ENCODE assay signal across 18 cellular contexts in the genomic region with DNA sequence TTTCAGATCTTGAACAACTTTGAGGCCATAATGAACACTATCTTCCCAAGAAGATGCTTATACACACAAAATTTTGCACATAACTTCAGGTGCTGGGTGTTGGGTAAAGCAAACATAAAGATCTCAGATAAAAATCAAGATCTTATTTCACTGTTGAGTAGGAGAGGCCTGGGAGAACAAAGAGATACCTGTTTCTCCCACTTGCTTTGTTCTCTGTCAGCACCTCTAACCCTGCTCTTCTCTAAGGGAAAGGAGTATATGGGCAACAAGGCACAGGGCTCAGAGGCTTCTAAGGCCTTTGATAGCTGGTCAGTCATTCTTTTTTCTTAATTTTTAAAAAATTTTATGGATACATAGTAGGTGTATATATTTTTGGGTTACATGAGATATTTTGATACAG. TPM values are rescaled to one million over a fixed set of nuclear protein-coding genes. Genes with fewer than 3 reads are reported as not detected.
DNase-seq lines count a peak whose midpoint lies in the region; ATAC-seq and TF ChIP-seq lines count a peak whose summit lies in the region.
"Had no signal": no experiment of that assay in that cellular context is flagged by ENCODE, and none has a peak within 500 bp of the region (broad histone marks: within the 10 kb centered on the region; RNA-seq: fewer than 3 reads in every experiment).

No MANE protein-coding gene starts in this region.

- CTCF ChIA-PET in Calu3 (lab: Charles Lee), result interaction anchor here (0.7 kb wide), 1 partner anchor 21 kb away, joined by 5 read pairs; no protein-coding TSS in a partner anchor
- CTCF ChIA-PET in activated CD8-positive, alpha-beta T cell treated with anti-CD3 and anti-CD28 coated beads for 36 hours (lab: Charles Lee), result interaction anchor here (1.0 kb wide), 1 partner anchor 53 kb away, joined by 3 read pairs; no protein-coding TSS in a partner anchor

- H3K27me3 ChIP-seq in OCI-LY1 (ENCODE audit: insufficient read depth, low read length) (no peaks in the 10 kb centered on the region), prostate gland (replicated peaks; ENCODE audit: insufficient read depth) (no peaks in the 10 kb centered on the region)
- H3K27me3 ChIP-seq: BE2C had no signal

- H3K36me3 Mint-ChIP-seq in Calu3 (ENCODE audit: insufficient read depth, unreplicated experiment) (peaks cover 22% of the 10 kb centered on the region), T-helper 17 cell (ENCODE audit: low read depth) (no peaks in the 10 kb centered on the region)
- H3K36me3 Mint-ChIP-seq in activated CD8-positive, alpha-beta T cell treated with anti-CD3 and anti-CD28 coated beads for 36 hours (ENCODE audit: low read depth), result no peaks in the 10 kb centered on the region
- H3K36me3 Mint-ChIP-seq: CD4-positive, CD25-positive, alpha-beta regulatory T cell had no signal

- no peak for ATAC-seq in T-helper 17 cell
- no peak for ATAC-seq in activated CD8-positive, alpha-beta T cell treated with anti-CD3 and anti-CD28 coated beads for 36 hours
- ATAC-seq: GM23338 had no signal

- H3K4me3 Mint-ChIP-seq in Calu3 (ENCODE audit: low read depth, unreplicated experiment) (no peak overlapping the region), T-helper 17 cell (no peak overlapping the region)
- no peak overlapping the region for H3K4me3 Mint-ChIP-seq in activated CD8-positive, alpha-beta T cell treated with anti-CD3 and anti-CD28 coated beads for 36 hours
- H3K4me3 Mint-ChIP-seq: CD4-positive, CD25-positive, alpha-beta regulatory T cell; GM23338 had no signal

- no peak for TF ChIP-seq POLR2A in prostate gland (IDR thresholded peaks at IDR 0.05)

- H3K27me3 Mint-ChIP-seq in Calu3 (ENCODE audit: unreplicated experiment), result no peaks in the 10 kb centered on the region
- H3K27me3 Mint-ChIP-seq in T-helper 17 cell, result peaks cover 4% of the 10 kb centered on the region
- no peaks in the 10 kb centered on the region for H3K27me3 Mint-ChIP-seq in activated CD8-positive, alpha-beta T cell treated with anti-CD3 and anti-CD28 coated beads for 36 hours
- H3K27me3 Mint-ChIP-seq: CD8-positive, alpha-beta memory T cell had no signal

- H3K4me2 ChIP-seq in OCI-LY1 (ENCODE audit: low read length), result no peak overlapping the region
- H3K4me2 ChIP-seq: GM23338 had no signal

- H3K9ac ChIP-seq in OCI-LY1 (ENCODE audit: low read length), result no peak overlapping the region

- H3K9me2 ChIP-seq in OCI-LY1 (ENCODE audit: low read depth, low read length), result no peaks in the 10 kb centered on the region

- H3K4me3 ChIP-seq in OCI-LY1 (ENCODE audit: low read depth, low read length, poor library complexity, severe bottlenecking) (no peak overlapping the region), prostate gland (no peak overlapping the region)
- H3K4me3 ChIP-seq: GM23338 had no signal

- TF ChIP-seq CTCF in Calu3 (IDR thresholded peaks at IDR 0.05; ENCODE audit: unreplicated experiment), result no peak
- TF ChIP-seq CTCF in OCI-LY1 (IDR thresholded peaks at IDR 0.05; ENCODE audit: low read length), result no peak
- no peak for TF ChIP-seq CTCF in prostate gland (IDR thresholded peaks at IDR 0.05)
- TF ChIP-seq CTCF in activated CD8-positive, alpha-beta T cell treated with anti-CD3 and anti-CD28 coated beads for 36 hours (IDR thresholded peaks at IDR 0.05), result no peak

- H3K79me2 ChIP-seq in OCI-LY1 (ENCODE audit: insufficient read depth, low read length), result no peaks in the 10 kb centered on the region; the same call in 1 of the 2 replicates

- POLR2A ChIA-PET in activated CD8-positive, alpha-beta T cell treated with anti-CD3 and anti-CD28 coated beads for 36 hours (lab: Charles Lee), result no interaction called here

- no peaks in the 10 kb centered on the region; the same call in 1 of the 2 replicates for H3K36me3 ChIP-seq in OCI-LY1 (ENCODE audit: insufficient read depth, low read length)
- H3K36me3 ChIP-seq in prostate gland, result no peaks in the 10 kb centered on the region
- H3K36me3 ChIP-seq: BE2C had no signal

- peaks cover 22% of the 10 kb centered on the region for H3K4me1 Mint-ChIP-seq in Calu3 (ENCODE audit: low read depth, unreplicated experiment)
- peaks cover 3% of the 10 kb centered on the region for H3K4me1 Mint-ChIP-seq in T-helper 17 cell
- H3K4me1 Mint-ChIP-seq in activated CD8-positive, alpha-beta T cell treated with anti-CD3 and anti-CD28 coated beads for 36 hours (ENCODE audit: low read depth), result peaks cover 6% of the 10 kb centered on the region
- H3K4me1 Mint-ChIP-seq: GM23338 had no signal

- H3K27ac Mint-ChIP-seq in Calu3 (ENCODE audit: unreplicated experiment), result no peak overlapping the region
- no peak overlapping the region for H3K27ac Mint-ChIP-seq in T-helper 17 cell
- no peak overlapping the region for H3K27ac Mint-ChIP-seq in activated CD8-positive, alpha-beta T cell treated with anti-CD3 and anti-CD28 coated beads for 36 hours
- H3K27ac Mint-ChIP-seq: CD4-positive, CD25-positive, alpha-beta regulatory T cell; CD8-positive, alpha-beta memory T cell; GM23338 had no signal

- BruUV-seq in Calu3 (replicated peaks; lab: Mats Ljungman, UMichigan), result no TSS peak

- peaks cover 8% of the 10 kb centered on the region for H3K9me3 Mint-ChIP-seq in Calu3 (ENCODE audit: low read depth, unreplicated experiment)
- no peaks in the 10 kb centered on the region for H3K9me3 Mint-ChIP-seq in activated CD8-positive, alpha-beta T cell treated with anti-CD3 and anti-CD28 coated beads for 36 hours
- H3K9me3 Mint-ChIP-seq: CD8-positive, alpha-beta memory T cell had no signal

- intact Hi-C loops in Calu3 (cut with micrococcal nuclease; ENCODE audit: unreplicated experiment), result loop anchor here (2.0 kb wide), 1 partner anchor 44 kb away; no protein-coding TSS in a partner anchor
- intact Hi-C loops in prostate gland (cut with DNase I), result no loop called here
- intact Hi-C loops in activated CD8-positive, alpha-beta T cell treated with anti-CD3 and anti-CD28 coated beads for 36 hours (cut with micrococcal nuclease), result no loop called here

- H3K4me1 ChIP-seq in OCI-LY1 (ENCODE audit: insufficient read depth, low read length, severe bottlenecking), result peaks cover 16% of the 10 kb centered on the region
- H3K4me1 ChIP-seq in prostate gland (replicated peaks), result no peaks in the 10 kb centered on the region
- H3K4me1 ChIP-seq: BE2C had no signal

- H3K27ac ChIP-seq in OCI-LY1 (ENCODE audit: low read depth, low read length, poor library complexity, severe bottlenecking) (no peak overlapping the region), prostate gland (peak overlapping the region; percentile 27 to 50)

- DNase-seq in NCI-H2171 treated with DMSO at 0.1 percent for 48 hours (lab: John Stamatoyannopoulos, UW), result peak; percentile 13
- DNase-seq in NCI-H2171 (lab: John Stamatoyannopoulos, UW), result no peak
- peak; percentile 52 for DNase-seq in Calu3
- peak; percentile 10 for DNase-seq in prostate gland (ENCODE audit: low spot score)
- no peak for DNase-seq in T-helper 17 cell
- DNase-seq in activated CD8-positive, alpha-beta T cell treated with anti-CD3 and anti-CD28 coated beads for 36 hours, result no peak
- DNase-seq: ACHN; BE2C; C1 segment of cervical spinal cord; CD4-positive, CD25-positive, alpha-beta regulatory T cell; CD8-positive, alpha-beta memory T cell; COR-L47; DMS153; DMS79; GDM1; HCEC 1CT had no signal

- peak overlapping the region; percentile 54 for H2AFZ ChIP-seq in OCI-LY1 (ENCODE audit: low read length)

- H3K9me3 ChIP-seq in OCI-LY1 (ENCODE audit: low read length) (0 out of 2 replicates have a peak, but pooled peaks cover 5% of the 10 kb centered on the region), prostate gland (no peaks in the 10 kb centered on the region), T-helper 17 cell (ENCODE audit: control insufficient read depth, low read length, poor library complexity, severe bottlenecking) (no peaks in the 10 kb centered on the region)
- H3K9me3 ChIP-seq: BE2C had no signal

- H4K20me1 ChIP-seq in OCI-LY1 (ENCODE audit: insufficient read depth, low read length), result no peaks in the 10 kb centered on the region

- H3F3A ChIP-seq in OCI-LY1 (ENCODE audit: insufficient read depth, low read length), result no peaks in the 10 kb centered on the region

RNA-seq across cellular contexts. Expression of gene GK5, which starts 3.6 kb away (rescaled TPM):
- total RNA-seq in Calu3 (2022), result 48.6 and 52.6 TPM in 2 replicates
- 10 to 100 TPM; 34.4 to 54.9 TPM for total RNA-seq in prostate gland
- 10 to 100 TPM; 17.2 to 23.1 TPM for total RNA-seq in T-helper 17 cell
- 10 to 100 TPM; 11.0 to 16.2 TPM for total RNA-seq in activated CD8-positive, alpha-beta T cell treated with anti-CD3 and anti-CD28 coated beads for 36 hours

Comparison
In these comparisons a context has a peak if more than half of its experiments do, and no peak if none do; other contexts are left out.
1. DNase-seq: peak in NCI-H2171 treated with DMSO at 0.1 percent for 48 hours (single experiment), Calu3 (single experiment) and prostate gland (single experiment); none in NCI-H2171 (single experiment), T-helper 17 cell (0 of 3) and activated CD8-positive, alpha-beta T cell treated with anti-CD3 and anti-CD28 coated beads for 36 hours (single experiment).